Comparison of ENCODE assay signal across 20 cellular contexts in genomic region chr12:94636462-94637085, GRCh38. TPM values are rescaled to one million over a fixed set of nuclear protein-coding genes. Genes with fewer than 3 reads are reported as not detected.
DNase-seq lines count a peak whose midpoint lies in the region; TF ChIP-seq lines count a peak whose summit lies in the region.
"Had no signal": no experiment of that assay in that cellular context is flagged by ENCODE, and none has a peak within 500 bp of the region (broad histone marks: within the 10 kb centered on the region; RNA-seq: fewer than 3 reads in every experiment).

No MANE protein-coding gene starts in this region.

- no peak overlapping the region for H2BK5ac ChIP-seq in trophoblast cell (ENCODE audit: low read depth, low read length, poor library complexity)

- peaks cover 4% of the 10 kb centered on the region for H3K9me3 ChIP-seq in WERI-Rb-1 (ENCODE audit: severe bottlenecking)
- no peaks in the 10 kb centered on the region for H3K9me3 ChIP-seq in trophoblast cell (ENCODE audit: insufficient read depth, low read depth, low read length)
- H3K9me3 ChIP-seq: BLaER1, body of pancreas, esophagus muscularis mucosa had no signal

- peak; percentile 16 for DNase-seq in LoVo (ENCODE audit: low spot score)
- DNase-seq in WERI-Rb-1, result peak; percentile 63
- DNase-seq in foreskin fibroblast, result peak; percentile 32 to 53
- DNase-seq in trophoblast cell, result peak; percentile 51 to 84
- DNase-seq in activated effector memory CD4-positive, alpha-beta T cell treated with anti-CD3 and anti-CD28 coated beads, Interleukin-2, amount 50 U/mL, for 16 hours, result no peak
- DNase-seq in NCI-H1092 (lab: John Stamatoyannopoulos, UW), result no peak
- DNase-seq in cerebellar nuclear complex (lab: John Stamatoyannopoulos, UW), result no peak
- DNase-seq in NCI-H1105 (lab: John Stamatoyannopoulos, UW), result no peak
- DNase-seq: activated CD8-positive, alpha-beta T cell treated with anti-CD3 and anti-CD28 coated beads for 36 hours; body of pancreas; DND-41; effector CD8-positive, alpha-beta T cell; glutamatergic neuron; kidney glomerular epithelial cell; mesendoderm; MV-4-11; NCI-H187; SIG-M5 had no signal

- H4K8ac ChIP-seq in trophoblast cell (ENCODE audit: low read depth, low read length), result no peak overlapping the region

- H3K23ac ChIP-seq in trophoblast cell (ENCODE audit: low read length), result no peak overlapping the region

- no peaks in the 10 kb centered on the region for H3K79me2 ChIP-seq in trophoblast cell (ENCODE audit: control insufficient read depth, insufficient read depth, low read length, poor library complexity)

- H3K4me3 ChIP-seq in WERI-Rb-1 (ENCODE audit: low read depth, low read length), result no peak overlapping the region
- H3K4me3 ChIP-seq in foreskin fibroblast (ENCODE audit: low read depth in 1 of 2, low read length in 2 of 2), result no peak overlapping the region
- H3K4me3 ChIP-seq in trophoblast cell (ENCODE audit: low read depth, low read length), result no peak overlapping the region
- H3K4me3 ChIP-seq: BLaER1, body of pancreas, esophagus muscularis mucosa had no signal

- no peak overlapping the region for H2BK12ac ChIP-seq in trophoblast cell (ENCODE audit: low read length)

- H3K18ac ChIP-seq in trophoblast cell (ENCODE audit: low read length), result no peak overlapping the region

- H4K91ac ChIP-seq in trophoblast cell (ENCODE audit: low read depth, low read length), result no peak overlapping the region

- no peak overlapping the region for H3K4ac ChIP-seq in trophoblast cell (ENCODE audit: low read depth, low read length)

- H3K27me3 ChIP-seq in WERI-Rb-1 (ENCODE audit: insufficient read depth, low read depth, severe bottlenecking) (no peaks in the 10 kb centered on the region), trophoblast cell (ENCODE audit: insufficient read depth, low read length) (no peaks in the 10 kb centered on the region)
- H3K27me3 ChIP-seq: BLaER1, body of pancreas, esophagus muscularis mucosa had no signal

- H3K27ac ChIP-seq in WERI-Rb-1 (peak overlapping the region; percentile 34), trophoblast cell (ENCODE audit: low read depth, low read length) (no peak overlapping the region)
- H3K27ac ChIP-seq: BLaER1, body of pancreas, esophagus muscularis mucosa had no signal

- no peak overlapping the region for H2AFZ ChIP-seq in trophoblast cell (ENCODE audit: insufficient read depth, low read length, poor library complexity)

- H3K14ac ChIP-seq in trophoblast cell (ENCODE audit: low read length), result no peak overlapping the region

- no peak overlapping the region for H4K12ac ChIP-seq in trophoblast cell (ENCODE audit: low read depth, low read length)

- WGBS in trophoblast cell (ENCODE audit: extremely low coverage, insufficient coverage, insufficient read length), result no CpG with 5 or more reads among the region's 3 CpGs

- H3K4me1 ChIP-seq in trophoblast cell (ENCODE audit: control insufficient read depth in 1 of 2, insufficient read depth in 2 of 2, low read length in 2 of 2), result peaks cover 2 to 3% of the 10 kb centered on the region in 2 experiments
- H3K4me1 ChIP-seq: BLaER1, body of pancreas had no signal

- H2BK120ac ChIP-seq in trophoblast cell (ENCODE audit: insufficient read depth, low read length, poor library complexity), result no peak overlapping the region

- H3K4me2 ChIP-seq in trophoblast cell (ENCODE audit: low read length), result no peak overlapping the region
- H3K4me2 ChIP-seq: BLaER1 had no signal

- no peak overlapping the region for H3K9ac ChIP-seq in trophoblast cell (ENCODE audit: low read length)
- H3K9ac ChIP-seq: BLaER1 had no signal

- H3K36me3 ChIP-seq in WERI-Rb-1 (no peaks in the 10 kb centered on the region), trophoblast cell (ENCODE audit: control insufficient read depth in 1 of 2, insufficient read depth in 2 of 2, low read length in 2 of 2) (no peaks in the 10 kb centered on the region)
- H3K36me3 ChIP-seq: BLaER1, esophagus muscularis mucosa had no signal

- peak overlapping the region; percentile 46 for H2AK5ac ChIP-seq in trophoblast cell (ENCODE audit: low read length)

- H3K79me1 ChIP-seq in trophoblast cell (ENCODE audit: low read length), result no peaks in the 10 kb centered on the region

- 0 out of 2 replicates have a peak, but pooled peaks have one; percentile 3 for TF ChIP-seq CTCF in WERI-Rb-1 (IDR thresholded peaks at IDR 0.05; ENCODE audit: low read depth, low read length)
- no peak for TF ChIP-seq CTCF in foreskin fibroblast (IDR thresholded peaks at IDR 0.05; ENCODE audit: low read depth, low read length)

RNA-seq across cellular contexts. Expression of gene TMCC3, which starts 13.8 kb away (rescaled TPM):
- polyA plus RNA-seq in trophoblast cell (2013), result 12.1 and 15.6 TPM in 2 replicates

Comparison
In these comparisons a context has a peak if more than half of its experiments do, and no peak if none do; other contexts are left out.
1. DNase-seq: peak in LoVo (single experiment), WERI-Rb-1 (single experiment), foreskin fibroblast (2 of 2) and trophoblast cell (2 of 2); none in activated effector memory CD4-positive, alpha-beta T cell treated with anti-CD3 and anti-CD28 coated beads, Interleukin-2, amount 50 U/mL, for 16 hours (single experiment), NCI-H1092 (single experiment), cerebellar nuclear complex (0 of 2) and NCI-H1105 (single experiment).